In the genomic region with DNA sequence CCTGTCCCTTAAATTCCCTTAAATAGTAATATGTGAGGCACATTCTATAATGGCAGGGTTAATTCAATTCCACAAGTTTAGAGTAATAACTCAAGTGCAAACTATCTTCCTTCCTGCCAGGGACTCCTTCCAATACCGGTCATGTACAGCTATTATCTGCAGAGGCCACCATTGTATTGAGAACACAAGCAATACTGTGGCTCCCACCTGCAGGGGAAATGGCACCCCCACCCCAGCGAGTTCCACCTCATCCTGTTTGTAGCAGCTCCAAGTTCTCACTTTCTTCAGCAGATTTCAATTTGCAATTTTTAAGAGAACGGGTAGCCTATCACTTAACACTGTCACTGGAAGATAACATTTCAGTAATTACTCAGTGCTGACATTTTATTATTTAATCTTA, we compare ENCODE assay signal across 23 cellular contexts.
"Had no signal": no experiment of that assay in that cellular context is flagged by ENCODE, and none has a peak within 500 bp of the region (broad histone marks: within the 10 kb centered on the region; RNA-seq: fewer than 3 reads in every experiment).

No MANE protein-coding gene starts in this region.

- H3K27ac ChIP-seq: Peyer's patch, RWPE1, SJSA1 had no signal

- H3K27me3 ChIP-seq: Peyer's patch, SJSA1 had no signal

- H3K36me3 ChIP-seq: Peyer's patch, SJSA1 had no signal

- ATAC-seq: activated T-helper 17 cell treated with anti-CD3 and anti-CD28 coated beads, Interleukin-2, amount 50 U/mL, for 72 hours; T-cell had no signal

- DNase-seq: activated B cell treated with CpG ODN at 0.5 μM for 24 hours; activated CD4-positive, alpha-beta memory T cell treated with anti-CD3 and anti-CD28 coated beads, Interleukin-2, amount 10 ng/mL, durations not matched to agents 7 days and 5 days; activated CD4-positive, alpha-beta T cell treated with anti-CD3 and anti-CD28 coated beads for 1 hour; activated CD4-positive, alpha-beta T cell treated with anti-CD3 and anti-CD28 coated beads, Interleukin-2, amount 10 ng/mL, durations not matched to agents 24 days and 14 days; activated gamma-delta T cell; activated naive CD4-positive, alpha-beta T cell treated with anti-CD3 and anti-CD28 coated beads for 36 hours; activated T-cell treated with anti-CD3 and anti-CD28 coated beads for 4 hours; activated T-cell treated with anti-CD3 and anti-CD28 coated beads, Interleukin-2, amount 50 U/mL, for 48 hours; KG1; NCI-H1092; NCI-H1417; NCI-H1930; NCI-H2171; NCI-H2227 treated with DMSO at 0.1 percent for 48 hours; NCI-H526; Peyer's patch; SHP77; T-cell; T-helper 2 cell; T1000 had no signal

- H3K9me3 ChIP-seq: Peyer's patch, SJSA1 had no signal

- H3K4me3 ChIP-seq: Peyer's patch, SJSA1 had no signal
